8 cellular contexts compared by ENCODE assay signal in genomic region chr3:122890077-122890484, GRCh38.
DNase-seq lines count a peak whose midpoint lies in the region; ATAC-seq and TF ChIP-seq lines count a peak whose summit lies in the region.

No MANE protein-coding gene starts in this region.

- H3K4me3 Mint-ChIP-seq in stimulated activated naive B cell treated with anti-CD40 and anti-IgM and Interleukin-4, amounts not matched to agents 10 μg/mL and 1 μg/mL and 100 μg/mL, for 72 hours = no peak overlapping the region

- peak; percentile 47 for DNase-seq in EL
- DNase-seq in RWPE2 (ENCODE audit: low spot score) = no peak
- peak; percentile 38 to 65 for DNase-seq in hippocampal formation (lab: John Stamatoyannopoulos, UW)
- peak; percentile 26 for DNase-seq in stimulated activated naive B cell treated with anti-CD40 and anti-IgM and Interleukin-4, amounts not matched to agents 10 μg/mL and 1 μg/mL and 100 μg/mL, for 72 hours
- no peak for DNase-seq in HK-2 (ENCODE audit: unreplicated experiment)
- no peak for DNase-seq in esophagus muscularis mucosa (ENCODE audit: extremely low spot score)

- no peak for TF ChIP-seq EP300 in esophagus muscularis mucosa (IDR thresholded peaks at IDR 0.05)

- H3K4me1 Mint-ChIP-seq in stimulated activated naive B cell treated with anti-CD40 and anti-IgM and Interleukin-4, amounts not matched to agents 10 μg/mL and 1 μg/mL and 100 μg/mL, for 72 hours = peaks cover 42 to 58% of the 10 kb centered on the region in 2 donors

- 6% methylated on average over 4 of the region's 4 CpGs for WGBS in esophagus muscularis mucosa

- no peak overlapping the region for H3K27ac Mint-ChIP-seq in stimulated activated naive B cell treated with anti-CD40 and anti-IgM and Interleukin-4, amounts not matched to agents 10 μg/mL and 1 μg/mL and 100 μg/mL, for 72 hours

- H3K4me3 ChIP-seq in RWPE2 (ENCODE audit: severe bottlenecking) (no peak overlapping the region), esophagus muscularis mucosa (no peak overlapping the region)

- H3K27me3 ChIP-seq in RWPE2 (ENCODE audit: insufficient read depth, poor library complexity, severe bottlenecking) = no peaks in the 10 kb centered on the region
- H3K27me3 ChIP-seq in esophagus muscularis mucosa = no peaks in the 10 kb centered on the region

- H3K27ac ChIP-seq in RWPE2 (ENCODE audit: poor library complexity, severe bottlenecking) = peak overlapping the region; percentile 18
- H3K27ac ChIP-seq in esophagus muscularis mucosa (replicated peaks in 1 of 4) = peak overlapping the region in 2 of 4 donors; percentile 36 to 45

- no peaks in the 10 kb centered on the region for H3K36me3 Mint-ChIP-seq in stimulated activated naive B cell treated with anti-CD40 and anti-IgM and Interleukin-4, amounts not matched to agents 10 μg/mL and 1 μg/mL and 100 μg/mL, for 72 hours

- TF ChIP-seq CTCF in RWPE2 (IDR thresholded peaks at IDR 0.05; ENCODE audit: poor library complexity, severe bottlenecking) = no peak
- no peak for TF ChIP-seq CTCF in esophagus muscularis mucosa (IDR thresholded peaks at IDR 0.05)

- no peaks in the 10 kb centered on the region for H3K27me3 Mint-ChIP-seq in stimulated activated naive B cell treated with anti-CD40 and anti-IgM and Interleukin-4, amounts not matched to agents 10 μg/mL and 1 μg/mL and 100 μg/mL, for 72 hours

- intact Hi-C loops in esophagus muscularis mucosa (cut with DNase I) = no loop called here

- ATAC-seq in GM21528 (IDR thresholded peaks at IDR 0.05; ENCODE audit: low FRiP score, unreplicated experiment) (peak; percentile 52), RWPE2 (ENCODE audit: low read depth) (peak; percentile 80), GM21529 (IDR thresholded peaks at IDR 0.05; ENCODE audit: unreplicated experiment) (no peak)
- peak; percentile 87 to 88 for ATAC-seq in stimulated activated naive B cell treated with anti-CD40 and anti-IgM and Interleukin-4, amounts not matched to agents 10 μg/mL and 1 μg/mL and 100 μg/mL, for 72 hours (replicated peaks)

- H3K4me1 ChIP-seq in RWPE2 (ENCODE audit: insufficient read depth, poor library complexity, severe bottlenecking) = peaks cover 30% of the 10 kb centered on the region
- H3K4me1 ChIP-seq in esophagus muscularis mucosa = peaks cover 8 to 29% (median 22%) of the 10 kb centered on the region in 4 donors

- no peaks in the 10 kb centered on the region for H3K9me3 Mint-ChIP-seq in stimulated activated naive B cell treated with anti-CD40 and anti-IgM and Interleukin-4, amounts not matched to agents 10 μg/mL and 1 μg/mL and 100 μg/mL, for 72 hours

- no peaks in the 10 kb centered on the region for H3K9me3 ChIP-seq in RWPE2 (ENCODE audit: severe bottlenecking)
- no peaks in the 10 kb centered on the region for H3K9me3 ChIP-seq in esophagus muscularis mucosa

- TF ChIP-seq POLR2A in esophagus muscularis mucosa (IDR thresholded peaks at IDR 0.05; ENCODE audit: low read depth) = no peak

- H3K36me3 ChIP-seq in RWPE2 (ENCODE audit: low read depth) = no peaks in the 10 kb centered on the region
- H3K36me3 ChIP-seq in esophagus muscularis mucosa = peaks cover 0 to 5% (median 0%) of the 10 kb centered on the region in 4 donors

Comparison
In these comparisons a context has a peak if more than half of its experiments do, and no peak if none do; other contexts are left out.
1. DNase-seq: peak in EL (single experiment), hippocampal formation (2 of 2) and stimulated activated naive B cell treated with anti-CD40 and anti-IgM and Interleukin-4, amounts not matched to agents 10 μg/mL and 1 μg/mL and 100 μg/mL, for 72 hours (single experiment); none in RWPE2 (single experiment), HK-2 (single experiment) and esophagus muscularis mucosa (single experiment).